8 cellular contexts compared by ENCODE assay signal in genomic region chrX:115650916-115651315, GRCh38.
DNase-seq lines count a peak whose midpoint lies in the region; TF ChIP-seq lines count a peak whose summit lies in the region.

No MANE protein-coding gene starts in this region.

- H3K9me3 Mint-ChIP-seq in mesothelial cell of epicardium: no peaks in the 10 kb centered on the region

- peak overlapping the region; percentile 93 for H3K27ac Mint-ChIP-seq in mesothelial cell of epicardium

- H3K36me3 Mint-ChIP-seq in mesothelial cell of epicardium: peaks cover 38% of the 10 kb centered on the region

- DNase-seq in AG04449 (ENCODE audit: low read depth, low spot score) (no peak), GM12865 (ENCODE audit: low read depth) (peak; percentile 44), HK-2 (ENCODE audit: unreplicated experiment) (peak; percentile 17), NCI-H82 (lab: John Stamatoyannopoulos, UW) (peak; percentile 75), dermis microvascular lymphatic vessel endothelial cell (ENCODE audit: low read depth in 2 of 2) (peak; percentile 15 to 30), mesothelial cell of epicardium (ENCODE audit: low spot score in 2 of 2, unreplicated experiment in 2 of 2) (peak in 1 of 2 experiments; percentile 52), inferior parietal cortex (ENCODE audit: extremely low spot score) (no peak), NCI-H187 treated with DMSO at 0.1 percent for 48 hours (lab: John Stamatoyannopoulos, UW) (no peak)

- TF ChIP-seq CTCF in AG04449 (IDR thresholded peaks at IDR 0.05; ENCODE audit: insufficient read depth, low read length, missing control alignments): peak; percentile 44
- peak; percentile 51 for TF ChIP-seq CTCF in GM12865 (IDR thresholded peaks at IDR 0.05; ENCODE audit: insufficient read depth, low read depth, low read length, missing control alignments)
- TF ChIP-seq CTCF in mesothelial cell of epicardium (IDR thresholded peaks at IDR 0.05; ENCODE audit: unreplicated experiment): peak; percentile 57

- H3K4me3 ChIP-seq in AG04449 (ENCODE audit: low read depth, low read length) (no peak overlapping the region), GM12865 (ENCODE audit: low read depth, low read length) (no peak overlapping the region)

- CTCF ChIA-PET in AG04449 (lab: Yijun Ruan, JAX): interaction anchor here (0.8 to 12.6 kb wide), 4 partner anchors 15 to 321 kb away, joined by 3 to 134 read pairs (median 11); no protein-coding TSS in a partner anchor

- peaks cover 18% of the 10 kb centered on the region for H3K4me1 Mint-ChIP-seq in mesothelial cell of epicardium

- H3K27me3 Mint-ChIP-seq in mesothelial cell of epicardium (ENCODE audit: low read depth): no peaks in the 10 kb centered on the region

- no peak overlapping the region for H3K4me3 Mint-ChIP-seq in mesothelial cell of epicardium

- POLR2A ChIA-PET in AG04449 (lab: Yijun Ruan, JAX): no interaction called here

Comparison
In these comparisons a context has a peak if more than half of its experiments do, and no peak if none do; other contexts are left out.
1. DNase-seq: peak in GM12865 (single experiment), HK-2 (single experiment), NCI-H82 (single experiment) and dermis microvascular lymphatic vessel endothelial cell (2 of 2); none in AG04449 (single experiment), inferior parietal cortex (single experiment) and NCI-H187 treated with DMSO at 0.1 percent for 48 hours (single experiment).
2. Peak in every context shown above with its lines, with median percentiles within 50 percentile points of each other: CTCF ChIP-seq.